ENCODE assay signal across 1 cellular context in the genomic region with DNA sequence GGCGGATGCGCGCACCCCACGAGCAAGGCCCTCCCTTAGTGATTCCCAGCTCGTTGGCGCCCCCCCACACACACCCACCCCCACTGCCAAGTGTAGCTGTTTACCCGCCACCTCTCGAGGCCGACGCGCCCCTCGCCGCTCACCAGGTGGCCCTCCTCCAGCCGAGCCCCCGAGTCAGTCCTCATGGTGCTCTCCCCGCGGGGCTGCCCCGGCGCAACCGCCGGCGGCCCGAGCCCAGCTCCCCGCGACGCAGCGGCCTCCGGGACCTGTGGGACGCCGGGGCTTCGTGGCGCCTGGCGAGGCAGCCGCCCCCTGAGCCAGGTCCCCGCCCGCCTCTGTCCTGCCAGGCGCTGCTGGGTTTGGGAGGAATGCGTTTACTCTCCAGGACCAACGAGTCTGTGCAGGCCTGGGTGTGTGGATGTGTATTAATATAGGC.
TF ChIP-seq lines count a peak whose summit lies in the region.

A gene with protein sequence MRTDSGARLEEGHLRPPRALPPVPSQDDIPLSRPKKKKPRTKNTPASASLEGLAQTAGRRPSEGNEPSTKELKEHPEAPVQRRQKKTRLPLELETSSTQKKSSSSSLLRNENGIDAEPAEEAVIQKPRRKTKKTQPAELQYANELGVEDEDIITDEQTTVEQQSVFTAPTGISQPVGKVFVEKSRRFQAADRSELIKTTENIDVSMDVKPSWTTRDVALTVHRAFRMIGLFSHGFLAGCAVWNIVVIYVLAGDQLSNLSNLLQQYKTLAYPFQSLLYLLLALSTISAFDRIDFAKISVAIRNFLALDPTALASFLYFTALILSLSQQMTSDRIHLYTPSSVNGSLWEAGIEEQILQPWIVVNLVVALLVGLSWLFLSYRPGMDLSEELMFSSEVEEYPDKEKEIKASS (minus strand): TSS at position 288 of the 436 bp plus-strand sequence. CDS start 103 bp downstream, at position 185.

TF ChIP-seq in GM12878, 131 proteins besides CTCF, POLR2A, EP300 and RAD21 (continued from another document):
- TF ChIP-seq, protein P1, sequence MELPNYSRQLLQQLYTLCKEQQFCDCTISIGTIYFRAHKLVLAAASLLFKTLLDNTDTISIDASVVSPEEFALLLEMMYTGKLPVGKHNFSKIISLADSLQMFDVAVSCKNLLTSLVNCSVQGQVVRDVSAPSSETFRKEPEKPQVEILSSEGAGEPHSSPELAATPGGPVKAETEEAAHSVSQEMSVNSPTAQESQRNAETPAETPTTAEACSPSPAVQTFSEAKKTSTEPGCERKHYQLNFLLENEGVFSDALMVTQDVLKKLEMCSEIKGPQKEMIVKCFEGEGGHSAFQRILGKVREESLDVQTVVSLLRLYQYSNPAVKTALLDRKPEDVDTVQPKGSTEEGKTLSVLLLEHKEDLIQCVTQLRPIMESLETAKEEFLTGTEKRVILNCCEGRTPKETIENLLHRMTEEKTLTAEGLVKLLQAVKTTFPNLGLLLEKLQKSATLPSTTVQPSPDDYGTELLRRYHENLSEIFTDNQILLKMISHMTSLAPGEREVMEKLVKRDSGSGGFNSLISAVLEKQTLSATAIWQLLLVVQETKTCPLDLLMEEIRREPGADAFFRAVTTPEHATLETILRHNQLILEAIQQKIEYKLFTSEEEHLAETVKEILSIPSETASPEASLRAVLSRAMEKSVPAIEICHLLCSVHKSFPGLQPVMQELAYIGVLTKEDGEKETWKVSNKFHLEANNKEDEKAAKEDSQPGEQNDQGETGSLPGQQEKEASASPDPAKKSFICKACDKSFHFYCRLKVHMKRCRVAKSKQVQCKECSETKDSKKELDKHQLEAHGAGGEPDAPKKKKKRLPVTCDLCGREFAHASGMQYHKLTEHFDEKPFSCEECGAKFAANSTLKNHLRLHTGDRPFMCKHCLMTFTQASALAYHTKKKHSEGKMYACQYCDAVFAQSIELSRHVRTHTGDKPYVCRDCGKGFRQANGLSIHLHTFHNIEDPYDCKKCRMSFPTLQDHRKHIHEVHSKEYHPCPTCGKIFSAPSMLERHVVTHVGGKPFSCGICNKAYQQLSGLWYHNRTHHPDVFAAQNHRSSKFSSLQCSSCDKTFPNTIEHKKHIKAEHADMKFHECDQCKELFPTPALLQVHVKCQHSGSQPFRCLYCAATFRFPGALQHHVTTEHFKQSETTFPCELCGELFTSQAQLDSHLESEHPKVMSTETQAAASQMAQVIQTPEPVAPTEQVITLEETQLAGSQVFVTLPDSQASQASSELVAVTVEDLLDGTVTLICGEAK (IDR thresholded peaks at IDR 0.05; ENCODE audit: borderline replicate concordance) = no peak
- TF ChIP-seq SMARCA5 (IDR thresholded peaks at IDR 0.05) (0 out of 2 replicates have a peak, but pooled peaks have one; percentile 25), ZNF207 (IDR thresholded peaks at IDR 0.05; ENCODE audit: borderline replicate concordance) (0 out of 2 replicates have a peak, but pooled peaks have one; percentile 34), EED (IDR thresholded peaks at IDR 0.05; ENCODE audit: low read depth) (no peak), LARP7 (IDR thresholded peaks at IDR 0.05) (0 out of 2 replicates have a peak, but pooled peaks have one; percentile 16), ASH2L (IDR thresholded peaks at IDR 0.05; ENCODE audit: borderline replicate concordance, low read depth) (0 out of 2 replicates have a peak, but pooled peaks have one; percentile 18)
